Comparison of ENCODE assay signal across 8 cellular contexts in genomic region chr1:6359568-6360496, GRCh38. TPM values are rescaled to one million over a fixed set of nuclear protein-coding genes. Genes with fewer than 3 reads are reported as not detected.
DNase-seq lines count a peak whose midpoint lies in the region; ATAC-seq, FAIRE-seq and TF ChIP-seq lines count a peak whose summit lies in the region.

No MANE protein-coding gene starts in this region.

- peak; percentile 73 for ATAC-seq in GM21360 (IDR thresholded peaks at IDR 0.05; ENCODE audit: unreplicated experiment)
- peak; percentile 84 to 92 (median 89) for ATAC-seq in natural killer cell

- H2AFZ ChIP-seq in endothelial cell of umbilical vein (ENCODE audit: low read depth, low read length), result peak overlapping the region; percentile 50

- H3K9me3 ChIP-seq in endothelial cell of umbilical vein (replicated peaks; ENCODE audit: control insufficient read depth, insufficient read depth, low read length) (no peaks in the 10 kb centered on the region), tibial nerve (no peaks in the 10 kb centered on the region)

- 53% methylated on average over 13 to 17 of the region's 17 CpGs for WGBS in tibial nerve, 2 donors

- TF ChIP-seq EP300 in tibial nerve (IDR thresholded peaks at IDR 0.05), result peak in 1 of 2 donors; percentile 29

- H3K79me2 ChIP-seq in endothelial cell of umbilical vein (ENCODE audit: control insufficient read depth, insufficient read depth, low read length), result no peaks in the 10 kb centered on the region

- POLR2A ChIA-PET in endothelial cell of umbilical vein (lab: Charles Lee), result interaction anchor here (0.5 kb wide), 1 partner anchor 34 kb away, joined by 4 read pairs; the partner anchor contains the start of gene ACOT7

- H4K20me1 ChIP-seq in endothelial cell of umbilical vein (replicated peaks; ENCODE audit: control insufficient read depth, extremely low read depth, insufficient read depth, low read length), result no peaks in the 10 kb centered on the region

- TF ChIP-seq CTCF in Calu3 (IDR thresholded peaks at IDR 0.05; ENCODE audit: unreplicated experiment), result no peak
- TF ChIP-seq CTCF in endothelial cell of umbilical vein (IDR thresholded peaks at IDR 0.05; ENCODE audit: extremely low read depth in 1 of 2, insufficient read depth in 1 of 2, low read depth in 1 of 2, low read length in 2 of 2), result peak in 1 of 2 donors; percentile 21
- no peak for TF ChIP-seq CTCF in natural killer cell (IDR thresholded peaks at IDR 0.05)
- TF ChIP-seq CTCF in tibial nerve (IDR thresholded peaks at IDR 0.05), result no peak

- H3K4me1 ChIP-seq in endothelial cell of umbilical vein (ENCODE audit: control insufficient read depth, extremely low read depth, insufficient read depth, low read length) (peaks cover 20% of the 10 kb centered on the region), tibial nerve (peaks cover 3 to 40% (median 16%) of the 10 kb centered on the region in 4 donors)

- H3K4me3 Mint-ChIP-seq in Calu3 (ENCODE audit: low read depth, unreplicated experiment), result no peak overlapping the region
- H3K4me3 Mint-ChIP-seq in natural killer cell, result peak overlapping the region; percentile 72

- TF ChIP-seq POLR2A in endothelial cell of umbilical vein (IDR thresholded peaks at IDR 0.05; ENCODE audit: low read depth, low read length), result no peak
- no peak for TF ChIP-seq POLR2A in tibial nerve (IDR thresholded peaks at IDR 0.05)

- intact Hi-C loops in Calu3 (cut with micrococcal nuclease; ENCODE audit: unreplicated experiment), result no loop called here
- intact Hi-C loops in endothelial cell of umbilical vein (cut with micrococcal nuclease), result loop anchor here (1.0 kb wide), 3 partner anchors 12 to 44 kb away; partner anchors contain the start of gene ACOT7
- intact Hi-C loops in natural killer cell (cut with micrococcal nuclease), result no loop called here

- no peaks in the 10 kb centered on the region for H3K27me3 ChIP-seq in endothelial cell of umbilical vein (ENCODE audit: control insufficient read depth in 2 of 2, insufficient read depth in 2 of 2, low read length in 2 of 2)
- no peaks in the 10 kb centered on the region for H3K27me3 ChIP-seq in tibial nerve

- H3K27ac Mint-ChIP-seq in Calu3 (ENCODE audit: unreplicated experiment) (no peak overlapping the region), natural killer cell (peak overlapping the region; percentile 90 to 97)

- peak overlapping the region; percentile 57 for H3K9ac ChIP-seq in endothelial cell of umbilical vein (replicated peaks; ENCODE audit: extremely low read depth, insufficient read depth, low read length)

- no peaks in the 10 kb centered on the region for H3K36me3 ChIP-seq in endothelial cell of umbilical vein (ENCODE audit: control insufficient read depth in 2 of 2, extremely low read depth in 1 of 2, insufficient read depth in 2 of 2, low read length in 2 of 2)
- no peaks in the 10 kb centered on the region for H3K36me3 ChIP-seq in tibial nerve

- peak; percentile 53 for DNase-seq in Calu3
- DNase-seq in HUDEP-2 (lab: John Stamatoyannopoulos, UW; ENCODE audit: unreplicated experiment in 76 of 76), result peak in 75 of 76 experiments; percentile 10 to 89 (median 73)
- peak; percentile 66 for DNase-seq in activated CD4-positive, alpha-beta T cell treated with anti-CD3 and anti-CD28 coated beads for 48 hours
- DNase-seq in endothelial cell of umbilical vein (ENCODE audit: low read depth, low spot score), result peak; percentile 88
- DNase-seq in natural killer cell, result peak; percentile 53
- peak in 1 of 2 donors; percentile 28 for DNase-seq in tibial nerve (ENCODE audit: low spot score in 2 of 2)
- no peak for DNase-seq in DMS153 treated with DMSO at 0.1 percent for 48 hours (lab: John Stamatoyannopoulos, UW; ENCODE audit: unreplicated experiment)

- no peak overlapping the region for H3K4me3 ChIP-seq in endothelial cell of umbilical vein (replicated peaks in 1 of 3; ENCODE audit: insufficient read depth in 1 of 3, low read depth in 1 of 3, low read length in 3 of 3)
- peak overlapping the region in 1 of 4 donors; percentile 1 for H3K4me3 ChIP-seq in tibial nerve

- H3K36me3 Mint-ChIP-seq in Calu3 (ENCODE audit: insufficient read depth, unreplicated experiment) (no peaks in the 10 kb centered on the region), natural killer cell (no peaks in the 10 kb centered on the region)

- H3K4me1 Mint-ChIP-seq in Calu3 (ENCODE audit: low read depth, unreplicated experiment) (no peaks in the 10 kb centered on the region), natural killer cell (peaks cover 18 to 41% of the 10 kb centered on the region in 2 donors)

- H3K27me3 Mint-ChIP-seq in Calu3 (ENCODE audit: unreplicated experiment) (no peaks in the 10 kb centered on the region), natural killer cell (ENCODE audit: low read depth in 2 of 2) (no peaks in the 10 kb centered on the region)

- H3K9me1 ChIP-seq in endothelial cell of umbilical vein (replicated peaks; ENCODE audit: control insufficient read depth, extremely low read depth, insufficient read depth, low read length), result no peaks in the 10 kb centered on the region

- H3K9me3 Mint-ChIP-seq in Calu3 (ENCODE audit: low read depth, unreplicated experiment) (no peaks in the 10 kb centered on the region), natural killer cell (no peaks in the 10 kb centered on the region)

- dilution Hi-C loops in endothelial cell of umbilical vein (cut with MboI; ENCODE audit: extremely low pct_ligation_motif_present, low sequenced_read_pairs), result no loop called here

- CTCF ChIA-PET in Calu3 (lab: Charles Lee), result no interaction called here
- CTCF ChIA-PET in endothelial cell of umbilical vein (lab: Charles Lee), result interaction anchor here (0.7 to 8.8 kb wide), 13 partner anchors 8 to 192 kb away, joined by 3 to 237 read pairs (median 6); partner anchors contain the start of genes ACOT7, HES2 and HES3

- peak; percentile 75 for FAIRE-seq in endothelial cell of umbilical vein (lab: Jason Lieb, UNC)

- H3K4me2 ChIP-seq in endothelial cell of umbilical vein (ENCODE audit: insufficient read depth, low read length), result peak overlapping the region; percentile 19

- BruUV-seq in Calu3 (replicated peaks; lab: Mats Ljungman, UMichigan) (no TSS peak), endothelial cell of umbilical vein (replicated peaks; lab: Mats Ljungman, UMichigan) (no TSS peak)

- H3K27ac ChIP-seq in endothelial cell of umbilical vein (ENCODE audit: insufficient read depth, low read depth, low read length) (peak overlapping the region; percentile 60), tibial nerve (peak overlapping the region; percentile 65 to 87 (median 84))

TF ChIP-seq in endothelial cell of umbilical vein, 7 proteins besides CTCF, POLR2A, EP300 and RAD21:
- no peak for TF ChIP-seq EZH2 (IDR thresholded peaks at IDR 0.05; ENCODE audit: borderline replicate concordance, low read depth, low read length, severe bottlenecking)
- peak; percentile 79 for TF ChIP-seq GATA2 (IDR thresholded peaks at IDR 0.05; ENCODE audit: insufficient read depth, insufficient read length, low read depth, low read length)
- no peak for TF ChIP-seq MAX (IDR thresholded peaks at IDR 0.05; ENCODE audit: insufficient read depth, insufficient read length)

RNA-seq across cellular contexts. Expression of gene ACOT7, which starts 33.7 kb away (rescaled TPM):
- total RNA-seq in Calu3 (2022) (32.1 and 36.2 TPM in 2 replicates), endothelial cell of umbilical vein (69.4 and 76.5 TPM in 2 replicates), natural killer cell (10 to 100 TPM; 11.5 to 16.9 (median 15.4) TPM), tibial nerve (10 to 100 TPM; 18.6 to 29.4 (median 23.2) TPM)
- 104 and 105 TPM in 2 replicates for polyA plus RNA-seq in endothelial cell of umbilical vein
- polyA plus RNA-seq in endothelial cell of umbilical vein (2011; cell fraction: cytosol; rRNA removed), result 84.5 and 86.8 TPM in 2 replicates
- 48.1 and 56.4 TPM in 2 replicates for polyA plus RNA-seq in endothelial cell of umbilical vein (2011; cell fraction: nucleus; rRNA removed)
- polyA plus RNA-seq in endothelial cell of umbilical vein (2012), result 76.1 and 79.8 TPM in 2 replicates
- polyA minus RNA-seq in endothelial cell of umbilical vein, result 42.4 and 44.3 TPM in 2 replicates
- 29.4 TPM for polyA minus RNA-seq in endothelial cell of umbilical vein (2011; cell fraction: cytosol; rRNA and poly(A)+ RNA removed)
- polyA minus RNA-seq in endothelial cell of umbilical vein (2011; cell fraction: nucleus; rRNA and poly(A)+ RNA removed), result 10.6 and 13.3 TPM in 2 replicates

RNA-seq across cellular contexts. Expression of gene HES2, which starts 59.9 kb away (rescaled TPM):
- not detected in 2 replicates for total RNA-seq in Calu3 (2022)
- 9.4 and 13.3 TPM in 2 replicates for total RNA-seq in endothelial cell of umbilical vein
- 3.6 and 3.7 TPM in 2 replicates for polyA plus RNA-seq in endothelial cell of umbilical vein
- 2.7 and 2.9 TPM in 2 replicates for polyA plus RNA-seq in endothelial cell of umbilical vein (2011; cell fraction: cytosol; rRNA removed)
- polyA plus RNA-seq in endothelial cell of umbilical vein (2011; cell fraction: nucleus; rRNA removed), result 2.1 and 3.5 TPM in 2 replicates
- 4.7 and 12.3 TPM in 2 replicates for polyA plus RNA-seq in endothelial cell of umbilical vein (2012)
- 2.0 and 2.4 TPM in 2 replicates for polyA minus RNA-seq in endothelial cell of umbilical vein
- polyA minus RNA-seq in endothelial cell of umbilical vein (2011; cell fraction: cytosol; rRNA and poly(A)+ RNA removed), result 6.2 TPM
- 1.4 and 1.5 TPM in 2 replicates for polyA minus RNA-seq in endothelial cell of umbilical vein (2011; cell fraction: nucleus; rRNA and poly(A)+ RNA removed)
- not detected for total RNA-seq in natural killer cell
- not detected for total RNA-seq in tibial nerve
